ENCODE assay signal across 1 cellular context in the genomic region with DNA sequence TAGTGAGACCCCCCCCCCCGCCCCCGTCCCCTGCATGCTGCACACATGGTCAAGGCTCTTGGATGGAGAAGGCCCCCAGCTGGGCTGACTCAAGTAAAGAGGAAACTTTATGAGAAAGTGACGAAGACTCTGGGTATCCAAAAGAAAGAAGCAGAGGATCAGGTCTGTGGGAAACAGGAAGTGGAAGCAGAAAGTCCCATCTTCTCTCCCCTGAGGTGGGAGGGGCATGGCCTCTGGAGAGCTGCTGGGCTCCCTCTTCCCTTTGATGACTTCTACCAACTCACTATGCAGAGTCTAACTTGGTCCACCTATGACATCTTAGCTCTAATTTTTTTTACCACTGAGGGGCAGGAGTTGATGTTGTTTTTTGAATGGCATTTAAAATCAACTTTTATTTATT.
TF ChIP-seq lines count a peak whose summit lies in the region.

No MANE protein-coding gene starts in this region.

TF ChIP-seq in SK-N-SH, 30 proteins besides CTCF, POLR2A, EP300 and RAD21 (continued from another document):
- TF ChIP-seq, protein P1, sequence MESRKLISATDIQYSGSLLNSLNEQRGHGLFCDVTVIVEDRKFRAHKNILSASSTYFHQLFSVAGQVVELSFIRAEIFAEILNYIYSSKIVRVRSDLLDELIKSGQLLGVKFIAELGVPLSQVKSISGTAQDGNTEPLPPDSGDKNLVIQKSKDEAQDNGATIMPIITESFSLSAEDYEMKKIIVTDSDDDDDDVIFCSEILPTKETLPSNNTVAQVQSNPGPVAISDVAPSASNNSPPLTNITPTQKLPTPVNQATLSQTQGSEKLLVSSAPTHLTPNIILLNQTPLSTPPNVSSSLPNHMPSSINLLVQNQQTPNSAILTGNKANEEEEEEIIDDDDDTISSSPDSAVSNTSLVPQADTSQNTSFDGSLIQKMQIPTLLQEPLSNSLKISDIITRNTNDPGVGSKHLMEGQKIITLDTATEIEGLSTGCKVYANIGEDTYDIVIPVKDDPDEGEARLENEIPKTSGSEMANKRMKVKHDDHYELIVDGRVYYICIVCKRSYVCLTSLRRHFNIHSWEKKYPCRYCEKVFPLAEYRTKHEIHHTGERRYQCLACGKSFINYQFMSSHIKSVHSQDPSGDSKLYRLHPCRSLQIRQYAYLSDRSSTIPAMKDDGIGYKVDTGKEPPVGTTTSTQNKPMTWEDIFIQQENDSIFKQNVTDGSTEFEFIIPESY (IDR thresholded peaks at IDR 0.05; ENCODE audit: borderline replicate concordance, low read depth), result no peak
